In genomic region chr15:57149196-57149595, GRCh38 we compare ENCODE assay signal across 1 cellular context.
TF ChIP-seq lines count a peak whose summit lies in the region.

No MANE protein-coding gene starts in this region.

TF ChIP-seq in GM23338, 12 proteins besides CTCF, POLR2A, EP300 and RAD21 (continued from another document):
- TF ChIP-seq ZNF462 (CRISPR knock-in tag; IDR thresholded peaks at IDR 0.05) (no peak), POLR2AphosphoS5 (IDR thresholded peaks at IDR 0.05; ENCODE audit: low read depth) (no peak), ZNF114 (CRISPR knock-in tag; IDR thresholded peaks at IDR 0.05) (no peak), STAT1 (IDR thresholded peaks at IDR 0.05; ENCODE audit: unreplicated experiment) (no peak), ETS1 (IDR thresholded peaks at IDR 0.05) (no peak), JUNB (IDR thresholded peaks at IDR 0.05; ENCODE audit: unreplicated experiment) (no peak), EZH2 (IDR thresholded peaks at IDR 0.05; ENCODE audit: low read depth, unreplicated experiment) (no peak), EZH2phosphoT487 (IDR thresholded peaks at IDR 0.05; ENCODE audit: unreplicated experiment) (no peak), REST (IDR thresholded peaks at IDR 0.05; ENCODE audit: unreplicated experiment) (no peak), CREB1 (CRISPR knock-in tag; IDR thresholded peaks at IDR 0.05; ENCODE audit: low read depth) (no peak), ZNF331 (CRISPR knock-in tag; IDR thresholded peaks at IDR 0.05; ENCODE audit: low read depth) (no peak)
